9 cellular contexts compared by ENCODE assay signal in the genomic region with DNA sequence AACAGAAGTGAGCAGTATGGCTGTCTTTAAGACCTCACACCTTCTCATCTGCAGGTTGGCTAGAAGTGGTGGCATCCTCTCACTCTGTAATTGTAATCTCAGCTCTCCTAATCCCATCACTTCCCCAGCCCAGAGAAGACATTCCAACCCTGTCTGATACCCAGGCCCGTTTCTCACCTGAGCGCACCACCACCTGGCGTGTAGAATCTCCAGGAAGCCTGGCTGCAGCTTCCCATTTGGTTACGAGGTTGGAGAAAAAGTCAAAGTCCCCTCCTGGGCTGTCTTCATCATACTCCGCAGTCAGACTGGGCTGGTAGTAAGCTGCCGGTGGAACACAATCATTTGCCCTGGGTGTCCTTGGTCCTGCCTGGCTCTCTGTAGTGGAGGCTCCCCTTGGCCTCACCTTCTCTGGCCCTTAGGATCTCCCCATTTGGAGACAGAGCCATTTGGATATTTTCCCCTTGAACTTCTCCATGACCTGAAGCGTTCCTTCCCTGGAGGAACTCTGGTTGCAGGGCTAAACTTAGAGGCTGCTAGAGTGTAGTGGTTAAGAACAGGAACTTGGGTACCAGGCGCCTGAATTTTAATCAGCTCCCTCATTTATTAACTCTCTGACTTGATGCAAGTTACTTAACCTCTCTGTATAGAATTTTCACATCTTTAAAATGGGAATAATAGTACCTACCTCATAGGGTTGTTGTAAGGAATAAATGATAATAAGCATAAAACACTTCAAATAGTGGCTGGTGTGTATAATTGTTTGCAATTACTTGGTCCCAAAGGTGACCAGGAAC. TPM values are rescaled to one million over a fixed set of nuclear protein-coding genes. Genes with fewer than 3 reads are reported as not detected.
DNase-seq lines count a peak whose midpoint lies in the region; ATAC-seq and TF ChIP-seq lines count a peak whose summit lies in the region.
"Had no signal": no experiment of that assay in that cellular context is flagged by ENCODE, and none has a peak within 500 bp of the region (broad histone marks: within the 10 kb centered on the region; RNA-seq: fewer than 3 reads in every experiment).

No MANE protein-coding gene starts in this region.

- H3K27me3 ChIP-seq in GM23248 (replicated peaks; ENCODE audit: insufficient read depth) (no peaks in the 10 kb centered on the region), skeletal muscle tissue (ENCODE audit: control insufficient read depth in 3 of 3, insufficient read depth in 3 of 3, low read length in 3 of 3) (no peaks in the 10 kb centered on the region), upper lobe of right lung (no peaks in the 10 kb centered on the region)

- intact Hi-C loops in upper lobe of right lung (cut with DNase I), result no loop called here

- H3K36me3 Mint-ChIP-seq in effector memory CD8-positive, alpha-beta T cell (ENCODE audit: insufficient read depth), result peaks cover 49% of the 10 kb centered on the region

- POLR2A ChIA-PET in RWPE1 (lab: Yijun Ruan, JAX; ENCODE audit: low non-redundant PET), result no interaction called here

- H3K4me2 ChIP-seq in GM23248 (ENCODE audit: unreplicated experiment), result peak overlapping the region; percentile 95

- H3K27ac Mint-ChIP-seq in effector memory CD8-positive, alpha-beta T cell, result peak overlapping the region; percentile 75 to 94

- no peaks in the 10 kb centered on the region for H3K9me3 ChIP-seq in GM23248 (ENCODE audit: low read depth)
- H3K9me3 ChIP-seq in skeletal muscle tissue (ENCODE audit: control insufficient read depth in 3 of 3, low read length in 3 of 3), result no peaks in the 10 kb centered on the region
- no peaks in the 10 kb centered on the region for H3K9me3 ChIP-seq in upper lobe of right lung

- H3K9ac ChIP-seq in GM23248 (peak overlapping the region; percentile 98; the same call in 1 of the 2 replicates), skeletal muscle tissue (ENCODE audit: low read depth in 1 of 3, low read length in 3 of 3) (peak overlapping the region in 2 of 3 donors; percentile 29 to 99)

- H4K20me1 ChIP-seq in GM23248 (ENCODE audit: insufficient read depth), result no peaks in the 10 kb centered on the region

- WGBS in GM23248 (ENCODE audit: low coverage in 1 of 2, low lambda C conversion rate in 2 of 2, missing lambda C conversion rate in 2 of 2), 2 experiments, result 71 to 72% methylated on average over 8 of the region's 8 CpGs

- H3K9me2 ChIP-seq in GM23248 (ENCODE audit: insufficient read depth), result no peaks in the 10 kb centered on the region

- H3K36me3 ChIP-seq in GM23248 (ENCODE audit: low read depth), result peaks cover 16% of the 10 kb centered on the region; the same call in 1 of the 2 replicates
- peaks cover 43 to 50% (median 49%) of the 10 kb centered on the region in 3 donors for H3K36me3 ChIP-seq in skeletal muscle tissue (ENCODE audit: control insufficient read depth in 3 of 3, insufficient read depth in 3 of 3, low read length in 3 of 3)
- peaks cover 53% of the 10 kb centered on the region for H3K36me3 ChIP-seq in upper lobe of right lung

- DNase-seq in GM23248 (no peak), RWPE1 (ENCODE audit: low spot score) (no peak), HuH-7.5 (ENCODE audit: low spot score) (no peak), upper lobe of right lung (no peak)
- DNase-seq in effector memory CD8-positive, alpha-beta T cell, result no peak
- DNase-seq: NCI-H146, SIG-M5 had no signal

- no peaks in the 10 kb centered on the region for H3K27me3 Mint-ChIP-seq in effector memory CD8-positive, alpha-beta T cell

- H3K27ac ChIP-seq in GM23248 (no peak overlapping the region; the same call in 1 of the 2 replicates), RWPE1 (peak overlapping the region; percentile 46), skeletal muscle tissue (ENCODE audit: low read depth, low read length) (no peak overlapping the region), upper lobe of right lung (no peak overlapping the region)

- peak overlapping the region in 1 of 2 donors; percentile 92 for H3K4me3 Mint-ChIP-seq in effector memory CD8-positive, alpha-beta T cell

- ATAC-seq in effector memory CD8-positive, alpha-beta T cell (replicated peaks), result no peak
- ATAC-seq in upper lobe of right lung (no peak), HG02678 (IDR thresholded peaks at IDR 0.05; ENCODE audit: unreplicated experiment) (no peak)

- in situ Hi-C loops in GM23248 (cut with MboI), result no loop called here

- peaks cover 33% of the 10 kb centered on the region for H3F3A ChIP-seq in GM23248 (ENCODE audit: insufficient read depth)

- peak overlapping the region; percentile 84; the same call in 1 of the 2 replicates for H3K4me3 ChIP-seq in GM23248
- no peak overlapping the region for H3K4me3 ChIP-seq in skeletal muscle tissue (ENCODE audit: low read length in 3 of 3)
- H3K4me3 ChIP-seq in upper lobe of right lung, result no peak overlapping the region

- H2AFZ ChIP-seq in GM23248, result no peak overlapping the region

- H3K79me2 ChIP-seq in GM23248 (ENCODE audit: insufficient read depth), result peaks cover 49% of the 10 kb centered on the region

- H3K9me3 Mint-ChIP-seq in effector memory CD8-positive, alpha-beta T cell, result no peaks in the 10 kb centered on the region

- peaks cover 38 to 39% of the 10 kb centered on the region in 2 donors for H3K4me1 Mint-ChIP-seq in effector memory CD8-positive, alpha-beta T cell (ENCODE audit: low read depth in 2 of 2)

- CTCF ChIA-PET in RWPE1 (lab: Yijun Ruan, JAX), result interaction anchor here (0.7 to 1.7 kb wide), 3 partner anchors 9 to 107 kb away, joined by 3 to 8 read pairs (median 6); no protein-coding TSS in a partner anchor

- TF ChIP-seq CTCF in RWPE1 (conservative IDR thresholded peaks at IDR 0.05; ENCODE audit: low read depth) (no peak), upper lobe of right lung (IDR thresholded peaks at IDR 0.05) (no peak)

- peaks cover 16% of the 10 kb centered on the region; the same call in 1 of the 2 replicates for H3K4me1 ChIP-seq in GM23248 (ENCODE audit: insufficient read depth)
- H3K4me1 ChIP-seq in skeletal muscle tissue (ENCODE audit: control insufficient read depth in 3 of 3, insufficient read depth in 3 of 3, low read length in 3 of 3), result peaks cover 40 to 51% (median 42%) of the 10 kb centered on the region in 3 donors
- peaks cover 34% of the 10 kb centered on the region for H3K4me1 ChIP-seq in upper lobe of right lung

RNA-seq across cellular contexts. Expression of gene SDR39U1, which starts 1.8 kb away (rescaled TPM):
- 7.7 and 8.3 TPM in 2 replicates for total RNA-seq in GM23248 (2014; rRNA removed; shearing (Covaris generic))
- 41.7 and 44.7 TPM in 2 replicates for polyA plus RNA-seq in GM23248 (2016; fragmentation: Nextera tagmentation; extraction: Ambion mirVana)
- total RNA-seq in skeletal muscle tissue (12.0 TPM), upper lobe of right lung (61.6 TPM)

RNA-seq across cellular contexts. Expression of gene KHNYN, which starts 11.0 kb away (rescaled TPM):
- total RNA-seq in GM23248 (2014; rRNA removed; shearing (Covaris generic)), result 36.2 and 57.5 TPM in 2 replicates
- 14.4 and 15.3 TPM in 2 replicates for polyA plus RNA-seq in GM23248 (2016; fragmentation: Nextera tagmentation; extraction: Ambion mirVana)
- total RNA-seq in skeletal muscle tissue (38.1 TPM), upper lobe of right lung (56.2 TPM)

RNA-seq across cellular contexts. Expression of gene CBLN3, which starts 11.3 kb away (rescaled TPM):
- 3.4 and 5.6 TPM in 2 replicates for total RNA-seq in GM23248 (2014; rRNA removed; shearing (Covaris generic))
- 2.4 and 3.1 TPM in 2 replicates for polyA plus RNA-seq in GM23248 (2016; fragmentation: Nextera tagmentation; extraction: Ambion mirVana)
- total RNA-seq in skeletal muscle tissue (under 0.01 TPM), upper lobe of right lung (2.9 TPM)

RNA-seq across cellular contexts. Expression of gene NYNRIN, which starts 42.0 kb away (rescaled TPM):
- 3.7 and 4.4 TPM in 2 replicates for total RNA-seq in GM23248 (2014; rRNA removed; shearing (Covaris generic))
- 2.2 and 2.5 TPM in 2 replicates for polyA plus RNA-seq in GM23248 (2016; fragmentation: Nextera tagmentation; extraction: Ambion mirVana)
- total RNA-seq in skeletal muscle tissue (19.3 TPM), upper lobe of right lung (16.6 TPM)
